In the genomic region with DNA sequence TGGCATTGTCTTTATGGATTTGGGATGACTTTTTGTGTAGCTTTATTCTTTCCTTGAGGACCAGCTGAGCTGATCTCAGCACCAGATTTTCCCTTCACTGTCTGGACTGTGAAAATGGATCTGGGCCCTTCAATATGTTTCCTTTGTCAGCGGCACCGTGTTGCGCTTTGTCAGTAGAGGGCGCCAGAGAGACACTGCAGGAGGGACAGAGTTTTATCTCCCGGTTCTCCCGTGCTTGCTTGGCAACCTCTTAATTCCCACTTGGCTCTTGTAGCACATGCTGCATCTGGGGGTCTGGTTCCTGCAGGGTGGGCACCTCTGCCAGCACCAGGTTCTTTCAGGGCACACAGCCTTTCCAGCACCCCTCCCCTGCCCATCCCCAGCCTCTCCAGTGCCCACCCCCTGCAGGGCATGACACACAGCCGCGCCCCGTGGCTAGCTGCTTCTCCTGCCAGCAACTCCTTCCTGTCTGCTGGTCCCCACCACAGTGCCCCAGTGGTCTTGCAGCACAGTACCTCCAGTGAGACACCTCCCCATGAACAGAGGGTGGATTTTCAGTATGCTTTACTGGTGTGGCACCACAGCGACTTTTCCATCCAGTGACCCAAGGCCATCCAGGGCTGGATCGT, we compare ENCODE assay signal across 10 cellular contexts. TPM values are rescaled to one million over a fixed set of nuclear protein-coding genes. Genes with fewer than 3 reads are reported as not detected.
DNase-seq lines count a peak whose midpoint lies in the region; ATAC-seq and TF ChIP-seq lines count a peak whose summit lies in the region.
"Had no signal": no experiment of that assay in that cellular context is flagged by ENCODE, and none has a peak within 500 bp of the region (broad histone marks: within the 10 kb centered on the region; RNA-seq: fewer than 3 reads in every experiment).

No MANE protein-coding gene starts in this region.

- H3K36me3 ChIP-seq in PC-3 (ENCODE audit: low read depth, low read length): no peaks in the 10 kb centered on the region
- H3K36me3 ChIP-seq: SJSA1 had no signal

- no peak overlapping the region for H3K4me3 Mint-ChIP-seq in CD14-positive monocyte

- no peak for ATAC-seq in PC-3
- no peak for ATAC-seq in HG02642 (IDR thresholded peaks at IDR 0.05; ENCODE audit: poor library complexity, unreplicated experiment)
- ATAC-seq in sciatic nerve: no peak

- H3K27me3 Mint-ChIP-seq in CD14-positive monocyte (ENCODE audit: low read depth in 3 of 3): peaks cover 2 to 10% (median 2%) of the 10 kb centered on the region in 3 donors

- H3K27ac ChIP-seq in PC-3 (ENCODE audit: low read length): no peak overlapping the region
- H3K27ac ChIP-seq: SJSA1 had no signal

- H3K9me3 Mint-ChIP-seq in CD14-positive monocyte: peaks cover 8 to 14% (median 12%) of the 10 kb centered on the region in 7 donors

- no peak overlapping the region for H3K27ac Mint-ChIP-seq in CD14-positive monocyte

- intact Hi-C loops in CD14-positive monocyte (cut with micrococcal nuclease): loop anchor here in 1 of 2 donors (10.0 kb wide), 1 partner anchor 591 kb away; a partner anchor contains a TSS
- intact Hi-C loops in PC-3 (cut with micrococcal nuclease): no loop called here
- intact Hi-C loops in sciatic nerve (cut with DNase I): no loop called here

- peak; percentile 43 for TF ChIP-seq CTCF in CD14-positive monocyte (IDR thresholded peaks at IDR 0.05)
- peak; percentile 55 for TF ChIP-seq CTCF in GM12864 (IDR thresholded peaks at IDR 0.05; ENCODE audit: low read depth, low read length, missing control alignments)
- peak; percentile 42 for TF ChIP-seq CTCF in PC-3 (conservative IDR thresholded peaks at IDR 0.05; ENCODE audit: low read depth, low read length)
- TF ChIP-seq CTCF in fibroblast of mammary gland (conservative IDR thresholded peaks at IDR 0.05; ENCODE audit: control insufficient read depth, insufficient read depth, low read depth, low read length): peak; percentile 37

- no peaks in the 10 kb centered on the region for H3K79me2 ChIP-seq in PC-3 (ENCODE audit: low read length)

- no peaks in the 10 kb centered on the region for H3K9me3 ChIP-seq in PC-3 (ENCODE audit: low read length)
- H3K9me3 ChIP-seq: SJSA1 had no signal

- CTCF ChIA-PET in PC-3 (lab: Charles Lee): no interaction called here

- H3K4me1 Mint-ChIP-seq in CD14-positive monocyte: peaks cover 18% of the 10 kb centered on the region

- no peak overlapping the region for H3K9ac ChIP-seq in PC-3 (ENCODE audit: low read length)

- DNase-seq in CD14-positive monocyte (ENCODE audit: low spot score) (no peak), GM12864 (ENCODE audit: low read depth) (no peak), PC-3 (no peak), fibroblast of mammary gland (ENCODE audit: low read depth) (peak; percentile 14), AG08396 (ENCODE audit: low spot score) (no peak), SKM-1 (lab: John Stamatoyannopoulos, UW; ENCODE audit: unreplicated experiment) (no peak), sciatic nerve (ENCODE audit: low spot score) (no peak)

- H3K4me1 ChIP-seq in PC-3 (ENCODE audit: insufficient read depth, low read length): 0 out of 2 replicates have a peak, but pooled peaks cover 6% of the 10 kb centered on the region
- H3K4me1 ChIP-seq: SJSA1 had no signal

- H3K4me2 ChIP-seq in PC-3 (ENCODE audit: low read length): no peak overlapping the region

- no peak overlapping the region for H2AFZ ChIP-seq in PC-3 (ENCODE audit: low read length)

- H3F3A ChIP-seq in PC-3 (ENCODE audit: low read length, unreplicated experiment): no peaks in the 10 kb centered on the region

- H3K27me3 ChIP-seq in PC-3 (ENCODE audit: low read length): no peaks in the 10 kb centered on the region

- no peaks in the 10 kb centered on the region for H3K36me3 Mint-ChIP-seq in CD14-positive monocyte

- BruUV-seq in PC-3 (replicated peaks; lab: Mats Ljungman, UMichigan): no TSS peak

- POLR2A ChIA-PET in PC-3 (lab: Charles Lee; ENCODE audit: unreplicated experiment): no interaction called here

- H3K9me2 ChIP-seq in PC-3 (replicated peaks; ENCODE audit: low read length): no peaks in the 10 kb centered on the region

- H3K4me3 ChIP-seq in GM12864 (ENCODE audit: low read depth, low read length): no peak overlapping the region
- no peak overlapping the region for H3K4me3 ChIP-seq in PC-3 (ENCODE audit: low read length)
- no peak overlapping the region for H3K4me3 ChIP-seq in fibroblast of mammary gland (ENCODE audit: control insufficient read depth, low read depth, low read length)
- H3K4me3 ChIP-seq: SJSA1 had no signal

- no peaks in the 10 kb centered on the region for H4K20me1 ChIP-seq in PC-3 (ENCODE audit: low read length)

RNA-seq across cellular contexts. Expression of a gene that starts 19.6 kb away (rescaled TPM):
- polyA plus RNA-seq in CD14-positive monocyte: not detected
- total RNA-seq in PC-3 (2014; rRNA removed) (not detected in 2 replicates), sciatic nerve (not detected)
- total RNA-seq: H4, SJSA1 had no signal
